Comparison of ENCODE assay signal across 20 cellular contexts in genomic region chr7:133412942-133413341, GRCh38.
"Had no signal": no experiment of that assay in that cellular context is flagged by ENCODE, and none has a peak within 500 bp of the region (broad histone marks: within the 10 kb centered on the region; RNA-seq: fewer than 3 reads in every experiment).

No MANE protein-coding gene starts in this region.

- ATAC-seq: activated naive CD4-positive, alpha-beta T cell treated with anti-CD3 and anti-CD28 coated beads, Interleukin-2, amount 50 U/mL, for 72 hours; activated T-cell treated with anti-CD3 and anti-CD28 coated beads, Interleukin-2, amount 50 U/mL, for 72 hours; lower lobe of right lung; naive thymus-derived CD4-positive, alpha-beta T cell had no signal

- FAIRE-seq: small intestine had no signal

- H3K4me3 ChIP-seq: lower lobe of right lung, transverse colon, vagina had no signal

- H3K4me1 ChIP-seq: transverse colon, vagina had no signal

- DNase-seq: activated CD4-positive, alpha-beta T cell treated with anti-CD3 and anti-CD28 coated beads, Interleukin-2, amount 10 ng/mL, durations not matched to agents 7 days and 5 days; activated CD8-positive, alpha-beta memory T cell treated with anti-CD3 and anti-CD28 coated beads, Interleukin-2, amount 50 U/mL, for 48 hours; activated gamma-delta T cell; activated T-cell treated with anti-CD3 and anti-CD28 coated beads, Interleukin-2, amount 50 U/mL, for 72 hours; amygdala; effector memory CD4-positive, alpha-beta T cell; foreskin fibroblast; glutamatergic neuron; lower lobe of right lung; midbrain; naive thymus-derived CD4-positive, alpha-beta T cell; posterior cingulate gyrus; small intestine; stimulated activated CD4-positive, alpha-beta T cell treated with anti-CD3 and anti-CD28 coated beads, Interleukin-4, amount 100 ng/mL, for 4 hours; stimulated activated CD8-positive, alpha-beta memory T cell treated with anti-CD3 and anti-CD28 coated beads, Interleukin-4, amount 100 ng/mL, for 48 hours; stimulated activated naive CD4-positive, alpha-beta T cell treated with Interleukin-2 at 50 U/mL for 16 hours; substantia nigra; transverse colon had no signal

- H3K9me3 ChIP-seq: lower lobe of right lung, transverse colon, vagina had no signal

- H3K27me3 ChIP-seq: transverse colon, vagina had no signal

- H3K36me3 ChIP-seq: lower lobe of right lung, transverse colon, vagina had no signal

- H3K27ac ChIP-seq: lower lobe of right lung, transverse colon, vagina had no signal
